Comparison of ENCODE assay signal across 1 cellular context in the genomic region with DNA sequence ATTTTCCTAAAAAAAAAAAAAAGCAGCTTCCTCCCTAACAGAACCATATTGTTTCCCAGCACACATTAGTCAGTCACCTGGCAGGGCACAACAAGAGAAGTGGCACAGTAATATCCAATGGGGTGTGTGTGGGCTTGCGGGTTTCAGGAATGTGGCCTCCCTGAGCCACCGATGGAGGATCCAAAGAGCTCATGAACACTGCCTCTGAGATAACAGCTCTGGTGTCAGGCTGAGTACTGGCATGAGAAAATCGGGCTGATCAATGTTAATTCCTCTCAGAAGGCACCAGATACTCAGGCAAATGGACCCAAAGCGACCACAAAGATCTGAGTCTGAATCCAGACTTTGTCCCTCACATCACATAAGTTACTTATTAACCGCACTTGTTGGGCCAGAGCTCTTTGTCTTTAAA.
TF ChIP-seq lines count a peak whose summit lies in the region.

No MANE protein-coding gene starts in this region.

TF ChIP-seq in HepG2, 621 proteins besides CTCF, POLR2A, EP300 and RAD21 (continues in another document):
- TF ChIP-seq ZZZ3 (CRISPR knock-in tag; IDR thresholded peaks at IDR 0.05; ENCODE audit: borderline replicate concordance) (no peak), FOXP1 (IDR thresholded peaks at IDR 0.05) (no peak), FOXP1 (CRISPR knock-in tag; IDR thresholded peaks at IDR 0.05) (peak; percentile 11), ADNP (CRISPR knock-in tag; IDR thresholded peaks at IDR 0.05) (no peak), PLSCR1 (CRISPR knock-in tag; IDR thresholded peaks at IDR 0.05; ENCODE audit: borderline replicate concordance) (no peak), ZNF644 (CRISPR knock-in tag; IDR thresholded peaks at IDR 0.05; ENCODE audit: low read depth) (peak; percentile 47; the same call in 1 of the 2 replicates), ZNF616 (CRISPR knock-in tag; IDR thresholded peaks at IDR 0.05; ENCODE audit: low read depth) (no peak), FOXM1 (CRISPR knock-in tag; IDR thresholded peaks at IDR 0.05) (no peak), HNRNPUL1 (IDR thresholded peaks at IDR 0.05; ENCODE audit: low read depth, low read length) (peak; percentile 37; the same call in 1 of the 2 replicates), TAF1 (CRISPR knock-in tag; IDR thresholded peaks at IDR 0.05) (no peak), SUZ12 (IDR thresholded peaks at IDR 0.05; ENCODE audit: low read depth, low read length) (no peak), TFDP1 (CRISPR knock-in tag; IDR thresholded peaks at IDR 0.05; ENCODE audit: borderline replicate concordance) (no peak), POLR2AphosphoS5 (IDR thresholded peaks at IDR 0.05; ENCODE audit: low read depth, low read length) (peak; percentile 43; the same call in 1 of the 2 replicates), ZNF512B (CRISPR knock-in tag; IDR thresholded peaks at IDR 0.05; ENCODE audit: borderline replicate concordance) (no peak), ZNF3 (CRISPR knock-in tag; IDR thresholded peaks at IDR 0.05) (peak; percentile 76), ZNF260 (CRISPR knock-in tag; IDR thresholded peaks at IDR 0.05; ENCODE audit: borderline replicate concordance, low read depth) (no peak), NFYB (CRISPR knock-in tag; IDR thresholded peaks at IDR 0.05) (0 out of 2 replicates have a peak, but pooled peaks have one; percentile 22), FOSL2 (CRISPR knock-in tag; IDR thresholded peaks at IDR 0.05) (peak; percentile 78), ZNF121 (CRISPR knock-in tag; IDR thresholded peaks at IDR 0.05) (no peak), ETV6 (CRISPR knock-in tag; conservative IDR thresholded peaks at IDR 0.05) (no peak), ZNF33A (CRISPR knock-in tag; IDR thresholded peaks at IDR 0.05; ENCODE audit: borderline replicate concordance) (0 out of 2 replicates have a peak, but pooled peaks have one; percentile 71), XRCC5 (optimal IDR thresholded peaks at IDR 0.05; ENCODE audit: low read length) (peak; percentile 31), PHF21A (CRISPR knock-in tag; IDR thresholded peaks at IDR 0.05) (peak; percentile 61; the same call in 1 of the 2 replicates), CREM (IDR thresholded peaks at IDR 0.05) (peak; percentile 41; the same call in 1 of the 2 replicates), CREM (CRISPR knock-in tag; IDR thresholded peaks at IDR 0.05) (no peak), PRDM10 (CRISPR knock-in tag; IDR thresholded peaks at IDR 0.05; ENCODE audit: low read depth) (0 out of 2 replicates have a peak, but pooled peaks have one; percentile 26), SOX5 (CRISPR knock-in tag; IDR thresholded peaks at IDR 0.05; ENCODE audit: borderline replicate concordance) (peak; percentile 50; the same call in 1 of the 2 replicates), KLF16 (CRISPR knock-in tag; IDR thresholded peaks at IDR 0.05) (no peak), MXD1 (CRISPR knock-in tag; IDR thresholded peaks at IDR 0.05) (no peak), ZNF614 (CRISPR knock-in tag; IDR thresholded peaks at IDR 0.05; ENCODE audit: borderline replicate concordance) (peak; percentile 32; the same call in 1 of the 2 replicates), CBFB (CRISPR knock-in tag; IDR thresholded peaks at IDR 0.05) (peak; percentile 95), FOXK1 (CRISPR knock-in tag; IDR thresholded peaks at IDR 0.05; ENCODE audit: borderline replicate concordance, low read depth) (no peak), ZNF737 (CRISPR knock-in tag; IDR thresholded peaks at IDR 0.05; ENCODE audit: borderline replicate concordance) (no peak), HMG20A (CRISPR knock-in tag; IDR thresholded peaks at IDR 0.05; ENCODE audit: borderline replicate concordance) (peak; percentile 61; the same call in 1 of the 2 replicates), ZFY (CRISPR knock-in tag; IDR thresholded peaks at IDR 0.05) (no peak), ZNF362 (CRISPR knock-in tag; IDR thresholded peaks at IDR 0.05; ENCODE audit: borderline replicate concordance) (peak; percentile 86), HNF4A (CRISPR knock-in tag; IDR thresholded peaks at IDR 0.05) (peak; percentile 72), REPIN1 (CRISPR knock-in tag; IDR thresholded peaks at IDR 0.05; ENCODE audit: borderline replicate concordance, low read depth) (no peak), STAG1 (CRISPR knock-in tag; IDR thresholded peaks at IDR 0.05) (no peak), ZNF792 (CRISPR knock-in tag; IDR thresholded peaks at IDR 0.05) (0 out of 2 replicates have a peak, but pooled peaks have one; percentile 42), ZNF615 (CRISPR knock-in tag; IDR thresholded peaks at IDR 0.05; ENCODE audit: borderline replicate concordance) (no peak), NCOA2 (CRISPR knock-in tag; IDR thresholded peaks at IDR 0.05) (no peak), ZNF788 (CRISPR knock-in tag; IDR thresholded peaks at IDR 0.05; ENCODE audit: borderline replicate concordance) (no peak), POLR2G (IDR thresholded peaks at IDR 0.05; ENCODE audit: low read depth, low read length) (peak; percentile 46; the same call in 1 of the 2 replicates), TP53 (CRISPR knock-in tag; conservative IDR thresholded peaks at IDR 0.05) (no peak), RFXAP (CRISPR knock-in tag; IDR thresholded peaks at IDR 0.05; ENCODE audit: borderline replicate concordance) (0 out of 2 replicates have a peak, but pooled peaks have one; percentile 27)
- TF ChIP-seq, protein P1, sequence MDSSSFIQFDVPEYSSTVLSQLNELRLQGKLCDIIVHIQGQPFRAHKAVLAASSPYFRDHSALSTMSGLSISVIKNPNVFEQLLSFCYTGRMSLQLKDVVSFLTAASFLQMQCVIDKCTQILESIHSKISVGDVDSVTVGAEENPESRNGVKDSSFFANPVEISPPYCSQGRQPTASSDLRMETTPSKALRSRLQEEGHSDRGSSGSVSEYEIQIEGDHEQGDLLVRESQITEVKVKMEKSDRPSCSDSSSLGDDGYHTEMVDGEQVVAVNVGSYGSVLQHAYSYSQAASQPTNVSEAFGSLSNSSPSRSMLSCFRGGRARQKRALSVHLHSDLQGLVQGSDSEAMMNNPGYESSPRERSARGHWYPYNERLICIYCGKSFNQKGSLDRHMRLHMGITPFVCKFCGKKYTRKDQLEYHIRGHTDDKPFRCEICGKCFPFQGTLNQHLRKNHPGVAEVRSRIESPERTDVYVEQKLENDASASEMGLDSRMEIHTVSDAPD (CRISPR knock-in tag; IDR thresholded peaks at IDR 0.05), result peak; percentile 40; the same call in 1 of the 2 replicates
- TF ChIP-seq, protein P2, sequence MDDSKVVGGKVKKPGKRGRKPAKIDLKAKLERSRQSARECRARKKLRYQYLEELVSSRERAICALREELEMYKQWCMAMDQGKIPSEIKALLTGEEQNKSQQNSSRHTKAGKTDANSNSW (CRISPR knock-in tag; IDR thresholded peaks at IDR 0.05; ENCODE audit: borderline replicate concordance), result no peak
- TF ChIP-seq, protein P3, sequence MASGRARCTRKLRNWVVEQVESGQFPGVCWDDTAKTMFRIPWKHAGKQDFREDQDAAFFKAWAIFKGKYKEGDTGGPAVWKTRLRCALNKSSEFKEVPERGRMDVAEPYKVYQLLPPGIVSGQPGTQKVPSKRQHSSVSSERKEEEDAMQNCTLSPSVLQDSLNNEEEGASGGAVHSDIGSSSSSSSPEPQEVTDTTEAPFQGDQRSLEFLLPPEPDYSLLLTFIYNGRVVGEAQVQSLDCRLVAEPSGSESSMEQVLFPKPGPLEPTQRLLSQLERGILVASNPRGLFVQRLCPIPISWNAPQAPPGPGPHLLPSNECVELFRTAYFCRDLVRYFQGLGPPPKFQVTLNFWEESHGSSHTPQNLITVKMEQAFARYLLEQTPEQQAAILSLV (CRISPR knock-in tag; IDR thresholded peaks at IDR 0.05; ENCODE audit: borderline replicate concordance), result 0 out of 2 replicates have a peak, but pooled peaks have one; percentile 49
- TF ChIP-seq, protein P4, sequence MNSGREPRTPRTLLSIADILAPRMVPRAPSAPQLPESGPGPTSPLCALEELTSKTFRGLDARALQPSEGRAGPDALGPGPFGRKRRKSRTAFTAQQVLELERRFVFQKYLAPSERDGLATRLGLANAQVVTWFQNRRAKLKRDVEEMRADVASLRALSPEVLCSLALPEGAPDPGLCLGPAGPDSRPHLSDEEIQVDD (CRISPR knock-in tag; IDR thresholded peaks at IDR 0.05; ENCODE audit: borderline replicate concordance), result no peak
- TF ChIP-seq, protein P5, sequence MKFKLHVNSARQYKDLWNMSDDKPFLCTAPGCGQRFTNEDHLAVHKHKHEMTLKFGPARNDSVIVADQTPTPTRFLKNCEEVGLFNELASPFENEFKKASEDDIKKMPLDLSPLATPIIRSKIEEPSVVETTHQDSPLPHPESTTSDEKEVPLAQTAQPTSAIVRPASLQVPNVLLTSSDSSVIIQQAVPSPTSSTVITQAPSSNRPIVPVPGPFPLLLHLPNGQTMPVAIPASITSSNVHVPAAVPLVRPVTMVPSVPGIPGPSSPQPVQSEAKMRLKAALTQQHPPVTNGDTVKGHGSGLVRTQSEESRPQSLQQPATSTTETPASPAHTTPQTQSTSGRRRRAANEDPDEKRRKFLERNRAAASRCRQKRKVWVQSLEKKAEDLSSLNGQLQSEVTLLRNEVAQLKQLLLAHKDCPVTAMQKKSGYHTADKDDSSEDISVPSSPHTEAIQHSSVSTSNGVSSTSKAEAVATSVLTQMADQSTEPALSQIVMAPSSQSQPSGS (CRISPR knock-in tag; IDR thresholded peaks at IDR 0.05), result peak; percentile 34; the same call in 1 of the 2 replicates
